Comparison of ENCODE assay signal across 1 cellular context in the genomic region with DNA sequence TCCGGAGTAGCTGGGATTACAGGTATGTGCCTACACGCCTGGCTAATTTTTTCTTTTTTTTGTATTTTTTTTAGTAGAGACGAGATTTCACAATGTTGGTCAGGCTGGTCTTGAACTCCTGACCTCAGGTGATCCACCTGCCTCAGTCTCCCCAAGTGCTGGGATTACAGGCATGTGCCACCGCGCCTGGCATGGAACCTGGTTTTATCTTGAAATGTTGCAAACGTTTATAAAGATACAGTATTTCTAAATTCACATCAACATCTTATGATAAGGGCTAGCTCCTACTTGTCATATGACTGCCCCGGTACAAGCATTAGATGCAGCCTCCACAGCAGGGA.
TF ChIP-seq lines count a peak whose summit lies in the region.

No MANE protein-coding gene starts in this region.

TF ChIP-seq in K562, 482 proteins besides CTCF, POLR2A, EP300 and RAD21:
- TF ChIP-seq CEBPB (tag; IDR thresholded peaks at IDR 0.05) (peak; percentile 75), ATF1 (CRISPR knock-in tag; IDR thresholded peaks at IDR 0.05) (no peak), ATF1 (tag; IDR thresholded peaks at IDR 0.05) (no peak), BCOR (IDR thresholded peaks at IDR 0.05) (peak; percentile 38; the same call in 1 of the 2 replicates), CEBPG (CRISPR knock-in tag; IDR thresholded peaks at IDR 0.05) (no peak), CEBPG (tag; conservative IDR thresholded peaks at IDR 0.05 in 1 of 2, IDR thresholded peaks at IDR 0.05 in 1 of 2) (peak in 1 of 2 experiments; percentile 63; a peak in 2 of 4 replicates)
